ENCODE assay signal across 29 cellular contexts in the genomic region with DNA sequence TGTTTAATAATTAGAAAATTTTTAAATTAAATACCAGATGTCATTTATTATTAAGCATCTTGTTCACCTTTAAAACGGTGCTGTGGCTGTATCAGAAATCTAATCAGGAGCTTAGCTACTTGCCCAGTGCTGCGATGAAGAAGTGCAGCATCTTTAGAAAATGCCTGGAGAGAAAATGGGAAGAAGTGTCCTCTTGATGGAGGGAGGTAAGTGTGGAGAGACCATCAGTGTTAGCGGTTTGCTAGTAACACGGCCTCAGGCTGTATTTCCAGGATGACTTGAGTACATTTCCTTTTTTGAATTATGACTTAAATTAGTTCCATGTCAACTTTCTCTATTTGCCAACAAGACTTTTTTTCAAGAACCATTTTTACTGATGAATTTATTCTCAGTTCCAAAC.
DNase-seq lines count a peak whose midpoint lies in the region; ATAC-seq, FAIRE-seq and TF ChIP-seq lines count a peak whose summit lies in the region.
"Had no signal": no experiment of that assay in that cellular context is flagged by ENCODE, and none has a peak within 500 bp of the region (broad histone marks: within the 10 kb centered on the region; RNA-seq: fewer than 3 reads in every experiment).

No MANE protein-coding gene starts in this region.

- no peaks in the 10 kb centered on the region for H3K36me3 Mint-ChIP-seq in natural killer cell
- H3K36me3 Mint-ChIP-seq: activated naive CD8-positive, alpha-beta T cell; memory B cell had no signal

- H3K9me3 Mint-ChIP-seq in natural killer cell: no peaks in the 10 kb centered on the region
- H3K9me3 Mint-ChIP-seq: activated CD4-positive, alpha-beta T cell treated with anti-CD3 and anti-CD28 coated beads, Interleukin-2, amount 10 ng/mL, durations not matched to agents 7 days and 5 days; memory B cell had no signal

- peaks cover 6 to 18% of the 10 kb centered on the region in 2 donors for H3K27me3 Mint-ChIP-seq in natural killer cell (ENCODE audit: low read depth in 2 of 2)
- H3K27me3 Mint-ChIP-seq: activated naive CD8-positive, alpha-beta T cell had no signal

- peaks cover 12% of the 10 kb centered on the region for H3K4me1 ChIP-seq in A673 (ENCODE audit: insufficient read depth, low read length, poor library complexity, severe bottlenecking)
- H3K4me1 ChIP-seq in HUES48 (ENCODE audit: control insufficient read depth, insufficient read depth, low read length): peaks cover 40% of the 10 kb centered on the region
- H3K4me1 ChIP-seq in adipocyte (ENCODE audit: control insufficient read depth, insufficient read depth, low read length): no peaks in the 10 kb centered on the region
- H3K4me1 ChIP-seq in keratinocyte (ENCODE audit: control insufficient read depth, extremely low read depth, insufficient read depth, low read length): no peaks in the 10 kb centered on the region
- H3K4me1 ChIP-seq: tibial artery, vagina had no signal

- FAIRE-seq in keratinocyte (lab: Jason Lieb, UNC): no peak
- FAIRE-seq: bronchial epithelial cell, GM12891, RCC 7860 had no signal

- dilution Hi-C loops in keratinocyte (cut with MboI; ENCODE audit: extremely low pct_ligation_motif_present, low sequenced_read_pairs): no loop called here

- H3K36me3 ChIP-seq in A673 (ENCODE audit: insufficient read depth, low read length, poor library complexity, severe bottlenecking): no peaks in the 10 kb centered on the region
- no peaks in the 10 kb centered on the region for H3K36me3 ChIP-seq in HUES48 (ENCODE audit: control insufficient read depth, insufficient read depth, low read length)
- H3K36me3 ChIP-seq in adipocyte (ENCODE audit: control insufficient read depth, insufficient read depth, low read length, severe bottlenecking): no peaks in the 10 kb centered on the region
- H3K36me3 ChIP-seq in keratinocyte (ENCODE audit: control insufficient read depth in 2 of 2, extremely low read depth in 1 of 2, insufficient read depth in 2 of 2, low read length in 2 of 2): no peaks in the 10 kb centered on the region
- no peaks in the 10 kb centered on the region for H3K36me3 ChIP-seq in MG63
- H3K36me3 ChIP-seq: stomach, tibial artery, vagina had no signal

- H3K4me3 ChIP-seq in A673 (ENCODE audit: low read depth, low read length, poor library complexity, severe bottlenecking) (no peak overlapping the region), HUES48 (ENCODE audit: low read depth, low read length) (no peak overlapping the region), adipocyte (ENCODE audit: low read length) (no peak overlapping the region), keratinocyte (ENCODE audit: control insufficient read depth in 2 of 3, extremely low read depth in 1 of 3, insufficient read depth in 2 of 3, low read depth in 1 of 3, low read length in 3 of 3) (no peak overlapping the region), MG63 (no peak overlapping the region)
- H3K4me3 ChIP-seq: stomach, tibial artery, vagina had no signal

- no peak overlapping the region for H3K4me3 Mint-ChIP-seq in natural killer cell
- H3K4me3 Mint-ChIP-seq: activated CD4-positive, alpha-beta T cell treated with anti-CD3 and anti-CD28 coated beads, Interleukin-2, amount 10 ng/mL, durations not matched to agents 7 days and 5 days; activated naive CD8-positive, alpha-beta T cell; memory B cell had no signal

- H3K9me1 ChIP-seq in keratinocyte (ENCODE audit: control insufficient read depth, extremely low read depth, insufficient read depth, low read length): no peaks in the 10 kb centered on the region

- H3K9ac ChIP-seq in HUES48 (ENCODE audit: low read depth, low read length) (no peak overlapping the region), adipocyte (ENCODE audit: low read length) (no peak overlapping the region), keratinocyte (ENCODE audit: control insufficient read depth, extremely low read depth, insufficient read depth, low read length) (no peak overlapping the region)

- peak overlapping the region; percentile 9 for H3K4me2 ChIP-seq in keratinocyte (ENCODE audit: control insufficient read depth, extremely low read depth, insufficient read depth, low read depth, low read length)

- no peaks in the 10 kb centered on the region for H3K27me3 ChIP-seq in A673 (replicated peaks; ENCODE audit: insufficient read depth, low read depth, low read length, poor library complexity)
- H3K27me3 ChIP-seq in HUES48 (ENCODE audit: control insufficient read depth, insufficient read depth, low read length): peaks cover 4% of the 10 kb centered on the region
- peaks cover 19% of the 10 kb centered on the region for H3K27me3 ChIP-seq in adipocyte (replicated peaks; ENCODE audit: control insufficient read depth, insufficient read depth, low read length)
- no peaks in the 10 kb centered on the region for H3K27me3 ChIP-seq in keratinocyte (ENCODE audit: control insufficient read depth, extremely low read depth, insufficient read depth, low read length)
- no peaks in the 10 kb centered on the region for H3K27me3 ChIP-seq in MG63
- H3K27me3 ChIP-seq: vagina had no signal

- TF ChIP-seq CTCF in A673 (conservative IDR thresholded peaks at IDR 0.05; ENCODE audit: low read depth, low read length) (no peak), keratinocyte (optimal IDR thresholded peaks at IDR 0.05 in 1 of 3, IDR thresholded peaks at IDR 0.05 in 1 of 3, conservative IDR thresholded peaks at IDR 0.05 in 1 of 3; ENCODE audit: extremely low read depth in 1 of 3, insufficient read depth in 2 of 3, low read length in 3 of 3) (no peak), natural killer cell (IDR thresholded peaks at IDR 0.05) (no peak)

- H3K4me1 Mint-ChIP-seq in natural killer cell: peaks cover 5 to 8% of the 10 kb centered on the region in 2 donors
- H3K4me1 Mint-ChIP-seq: memory B cell had no signal

- DNase-seq in A673 (ENCODE audit: low spot score) (peak; percentile 12), adipocyte (ENCODE audit: low read depth) (peak; percentile 4), keratinocyte (ENCODE audit: low read depth, low spot score) (no peak), DMS79 treated with DMSO at 0.1 percent for 48 hours (lab: John Stamatoyannopoulos, UW) (no peak), MG63 (no peak), natural killer cell (no peak)
- DNase-seq: activated CD4-positive, alpha-beta T cell treated with anti-CD3 and anti-CD28 coated beads, Interleukin-2, amount 10 ng/mL, durations not matched to agents 7 days and 5 days; activated effector memory CD4-positive, alpha-beta T cell treated with anti-CD3 and anti-CD28 coated beads, Interleukin-2, amount 50 U/mL, for 16 hours; activated T-cell treated with anti-CD3 and anti-CD28 coated beads, Interleukin-2, amount 50 U/mL, for 1 hour; anterior cingulate cortex; HCEC 1CT; hippocampal formation; IMR-90; nucleus accumbens; SIG-M5; stimulated activated CD4-positive, alpha-beta T cell treated with anti-CD3 and anti-CD28 coated beads, Interleukin-4, amount 100 ng/mL, for 1 hour; stomach; SW 1271; T1000; tibial artery had no signal

- intact Hi-C loops in A673 (cut with micrococcal nuclease; ENCODE audit: unreplicated experiment) (no loop called here), natural killer cell (cut with micrococcal nuclease) (no loop called here)

- POLR2A ChIA-PET in A673 (lab: Charles Lee; ENCODE audit: low non-redundant PET): no interaction called here

- no peak overlapping the region for H2AFZ ChIP-seq in keratinocyte (ENCODE audit: control insufficient read depth, low read length)

- H4K20me1 ChIP-seq in keratinocyte (ENCODE audit: control insufficient read depth, extremely low read depth, insufficient read depth, low read length): no peaks in the 10 kb centered on the region

- H3K9me3 ChIP-seq in A673 (ENCODE audit: low read depth, low read length, poor library complexity, severe bottlenecking) (no peaks in the 10 kb centered on the region), HUES48 (ENCODE audit: control insufficient read depth, insufficient read depth, low read length) (no peaks in the 10 kb centered on the region), adipocyte (ENCODE audit: control insufficient read depth, low read length) (no peaks in the 10 kb centered on the region), keratinocyte (ENCODE audit: control insufficient read depth, low read depth, low read length) (no peaks in the 10 kb centered on the region), MG63 (no peaks in the 10 kb centered on the region)
- H3K9me3 ChIP-seq: stomach, tibial artery, vagina had no signal

- H3K27ac ChIP-seq in A673 (ENCODE audit: low read depth, low read length, poor library complexity, severe bottlenecking): no peak overlapping the region
- peak overlapping the region; percentile 91 for H3K27ac ChIP-seq in HUES48 (ENCODE audit: low read depth, low read length)
- H3K27ac ChIP-seq in keratinocyte (ENCODE audit: control insufficient read depth, insufficient read depth, low read length): no peak overlapping the region
- H3K27ac ChIP-seq: stomach, tibial artery, vagina had no signal

- H3K27ac Mint-ChIP-seq in natural killer cell: no peak overlapping the region
- H3K27ac Mint-ChIP-seq: activated CD4-positive, alpha-beta T cell treated with anti-CD3 and anti-CD28 coated beads, Interleukin-2, amount 10 ng/mL, durations not matched to agents 7 days and 5 days; activated naive CD8-positive, alpha-beta T cell; memory B cell had no signal

- ATAC-seq in natural killer cell (no peak), HG02678 (IDR thresholded peaks at IDR 0.05; ENCODE audit: unreplicated experiment) (no peak)
- ATAC-seq: left lobe of liver had no signal

- BruUV-seq in A673 (replicated peaks; lab: Mats Ljungman, UMichigan): no TSS peak

- CTCF ChIA-PET in A673 (lab: Charles Lee): no interaction called here

- H3K79me2 ChIP-seq in keratinocyte (ENCODE audit: control insufficient read depth, insufficient read depth, low read length): no peaks in the 10 kb centered on the region

Comparison
In these comparisons a context has a peak if more than half of its experiments do, and no peak if none do; other contexts are left out.
1. DNase-seq: peak in A673 (single experiment) and adipocyte (single experiment); none in keratinocyte (single experiment), DMS79 treated with DMSO at 0.1 percent for 48 hours (single experiment), MG63 (single experiment) and natural killer cell (single experiment).